In genomic region chr9:100474950-100475276, GRCh38 we compare ENCODE assay signal across 1 cellular context.
TF ChIP-seq lines count a peak whose summit lies in the region.

No MANE protein-coding gene starts in this region.

TF ChIP-seq in WTC11, 78 proteins besides CTCF, POLR2A, EP300 and RAD21 (continued from another document):
- TF ChIP-seq, protein P1, sequence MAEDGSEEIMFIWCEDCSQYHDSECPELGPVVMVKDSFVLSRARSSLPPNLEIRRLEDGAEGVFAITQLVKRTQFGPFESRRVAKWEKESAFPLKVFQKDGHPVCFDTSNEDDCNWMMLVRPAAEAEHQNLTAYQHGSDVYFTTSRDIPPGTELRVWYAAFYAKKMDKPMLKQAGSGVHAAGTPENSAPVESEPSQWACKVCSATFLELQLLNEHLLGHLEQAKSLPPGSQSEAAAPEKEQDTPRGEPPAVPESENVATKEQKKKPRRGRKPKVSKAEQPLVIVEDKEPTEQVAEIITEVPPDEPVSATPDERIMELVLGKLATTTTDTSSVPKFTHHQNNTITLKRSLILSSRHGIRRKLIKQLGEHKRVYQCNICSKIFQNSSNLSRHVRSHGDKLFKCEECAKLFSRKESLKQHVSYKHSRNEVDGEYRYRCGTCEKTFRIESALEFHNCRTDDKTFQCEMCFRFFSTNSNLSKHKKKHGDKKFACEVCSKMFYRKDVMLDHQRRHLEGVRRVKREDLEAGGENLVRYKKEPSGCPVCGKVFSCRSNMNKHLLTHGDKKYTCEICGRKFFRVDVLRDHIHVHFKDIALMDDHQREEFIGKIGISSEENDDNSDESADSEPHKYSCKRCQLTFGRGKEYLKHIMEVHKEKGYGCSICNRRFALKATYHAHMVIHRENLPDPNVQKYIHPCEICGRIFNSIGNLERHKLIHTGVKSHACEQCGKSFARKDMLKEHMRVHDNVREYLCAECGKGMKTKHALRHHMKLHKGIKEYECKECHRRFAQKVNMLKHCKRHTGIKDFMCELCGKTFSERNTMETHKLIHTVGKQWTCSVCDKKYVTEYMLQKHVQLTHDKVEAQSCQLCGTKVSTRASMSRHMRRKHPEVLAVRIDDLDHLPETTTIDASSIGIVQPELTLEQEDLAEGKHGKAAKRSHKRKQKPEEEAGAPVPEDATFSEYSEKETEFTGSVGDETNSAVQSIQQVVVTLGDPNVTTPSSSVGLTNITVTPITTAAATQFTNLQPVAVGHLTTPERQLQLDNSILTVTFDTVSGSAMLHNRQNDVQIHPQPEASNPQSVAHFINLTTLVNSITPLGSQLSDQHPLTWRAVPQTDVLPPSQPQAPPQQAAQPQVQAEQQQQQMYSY (CRISPR knock-in tag; IDR thresholded peaks at IDR 0.05) = no peak
- no peak for TF ChIP-seq ZBTB21 (CRISPR knock-in tag; IDR thresholded peaks at IDR 0.05; ENCODE audit: borderline replicate concordance)
- TF ChIP-seq GABPB1 (CRISPR knock-in tag; IDR thresholded peaks at IDR 0.05) = no peak
